33 cellular contexts compared by ENCODE assay signal in genomic region chr2:195859513-195859912, GRCh38.
"Had no signal": no experiment of that assay in that cellular context is flagged by ENCODE, and none has a peak within 500 bp of the region (broad histone marks: within the 10 kb centered on the region; RNA-seq: fewer than 3 reads in every experiment).

No MANE protein-coding gene starts in this region.

- ATAC-seq: activated CD8-positive, alpha-beta T cell treated with anti-CD3 and anti-CD28 coated beads for 36 hours; activated naive CD4-positive, alpha-beta T cell treated with anti-CD3 and anti-CD28 coated beads, Interleukin-2, amount 50 U/mL, for 72 hours; activated T-cell treated with anti-CD3 and anti-CD28 coated beads, Interleukin-2, amount 50 U/mL, for 4 hours; activated T-cell treated with anti-CD3 and anti-CD28 coated beads, Interleukin-2, amount 50 U/mL, for 72 hours; activated T-helper 17 cell treated with anti-CD3 and anti-CD28 coated beads, Interleukin-2, amount 50 U/mL, for 72 hours; body of pancreas had no signal

- DNase-seq: activated B cell treated with CpG ODN at 0.5 μM for 24 hours; activated CD4-positive, alpha-beta memory T cell treated with anti-CD3 and anti-CD28 coated beads for 36 hours; activated CD4-positive, alpha-beta T cell treated with anti-CD3 and anti-CD28 coated beads for 4 hours; activated CD4-positive, alpha-beta T cell treated with anti-CD3 and anti-CD28 coated beads, Interleukin-2, amount 10 ng/mL, durations not matched to agents 24 days and 14 days; activated CD4-positive, alpha-beta T cell treated with anti-CD3 and anti-CD28 coated beads, Interleukin-2, amount 50 U/mL, for 1 hour; activated CD4-positive, alpha-beta T cell treated with anti-CD3 and anti-CD28 coated beads, Interleukin-2, amount 50 U/mL, for 4 hours; activated CD4-positive, CD25-positive, alpha-beta regulatory T cell treated with anti-CD3 and anti-CD28 coated beads, Interleukin-2, amount 50 U/mL, for 72 hours; activated CD8-positive, alpha-beta memory T cell treated with anti-CD3 and anti-CD28 coated beads, Interleukin-2, amount 50 U/mL, for 4 hours; activated CD8-positive, alpha-beta T cell treated with anti-CD3 and anti-CD28 coated beads for 36 hours; activated effector memory CD4-positive, alpha-beta T cell treated with anti-CD3 and anti-CD28 coated beads, Interleukin-2, amount 50 U/mL, for 16 hours; activated gamma-delta T cell treated with Interleukin-2 at 50 U/mL for 16 hours; activated naive CD4-positive, alpha-beta T cell; activated naive CD4-positive, alpha-beta T cell treated with anti-CD3 and anti-CD28 coated beads for 36 hours; activated naive CD4-positive, alpha-beta T cell treated with anti-CD3 and anti-CD28 coated beads, Interleukin-2, amount 50 U/mL, for 16 hours; activated naive CD8-positive, alpha-beta T cell treated with anti-CD3 and anti-CD28 coated beads for 36 hours; activated T-cell treated with anti-CD3 and anti-CD28 coated beads for 4 hours; activated T-cell treated with anti-CD3 and anti-CD28 coated beads, Interleukin-2, amount 50 U/mL, for 1 hour; activated T-cell treated with anti-CD3 and anti-CD28 coated beads, Interleukin-2, amount 50 U/mL, for 4 hours; activated T-cell treated with anti-CD3 and anti-CD28 coated beads, Interleukin-2, amount 50 U/mL, for 72 hours; adrenal gland; amniotic stem cell; aorta; body of pancreas; brain microvascular endothelial cell; central memory CD4-positive, alpha-beta T cell; T-helper 2 cell; T-helper 9 cell had no signal

- H3K4me1 ChIP-seq: breast epithelium had no signal

- H3K27ac ChIP-seq: adrenal gland, body of pancreas, brain microvascular endothelial cell, breast epithelium, VCaP had no signal

- FAIRE-seq: astrocyte, TTC549 had no signal

- H3K36me3 ChIP-seq: adrenal gland, brain microvascular endothelial cell, breast epithelium had no signal

- H3K27me3 ChIP-seq: adrenal gland, body of pancreas, brain microvascular endothelial cell, breast epithelium had no signal

- H3K9me3 ChIP-seq: adrenal gland, body of pancreas, breast epithelium had no signal

- H3K4me3 ChIP-seq: adrenal gland, body of pancreas, breast epithelium had no signal
